In the genomic region with DNA sequence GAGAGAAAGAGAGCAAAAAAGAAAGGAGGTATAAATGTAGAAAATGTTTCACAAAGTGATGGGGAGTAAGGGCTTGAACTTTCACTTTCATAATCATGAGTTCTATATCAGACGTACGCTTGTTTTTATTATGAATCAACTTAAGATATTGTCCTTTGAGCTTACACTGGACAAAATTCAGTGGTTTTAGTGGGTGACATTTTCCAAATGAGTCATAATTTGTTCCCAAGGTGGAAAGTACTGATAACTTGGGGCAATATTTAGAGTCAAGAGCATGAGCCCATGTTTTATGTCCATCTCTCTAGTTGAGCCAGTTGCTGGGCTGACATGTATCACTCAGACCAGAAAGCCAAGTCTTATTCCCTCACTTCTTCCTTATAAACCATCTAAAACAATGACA, we compare ENCODE assay signal across 16 cellular contexts.
A peak's percentile ranks its signal among the peaks of the same experiment; 100 is the strongest.
DNase-seq lines count a peak whose midpoint lies in the region; ATAC-seq and TF ChIP-seq lines count a peak whose summit lies in the region.
"Had no signal": no experiment of that assay in that cellular context is flagged by ENCODE, and none has a peak within 500 bp of the region (broad histone marks: within the 10 kb centered on the region; RNA-seq: fewer than 3 reads in every experiment).

No MANE protein-coding gene starts in this region.

- H3K36me3 Mint-ChIP-seq in CD8-positive, alpha-beta T cell, result peaks cover 9% of the 10 kb centered on the region
- H3K36me3 Mint-ChIP-seq in activated T-helper 2 cell treated with anti-CD3 and anti-CD28 coated beads, Interferon-gamma antibody, Interleukin-2, Interleukin-4, amounts not matched to agents 10 μg/mL and 5 μg/mL and 100 μg/mL, durations not matched to agents 14 hours and 24 hours and 36 hours (ENCODE audit: low read depth), result no peaks in the 10 kb centered on the region
- no peaks in the 10 kb centered on the region for H3K36me3 Mint-ChIP-seq in naive B cell

- ATAC-seq in CD8-positive, alpha-beta T cell, result peak; percentile 46
- peak; percentile 48 for ATAC-seq in HG02759 (IDR thresholded peaks at IDR 0.05; ENCODE audit: unreplicated experiment)
- no peak for ATAC-seq in naive B cell (ENCODE audit: low read depth in 2 of 2)
- no peak for ATAC-seq in omental fat pad (ENCODE audit: low FRiP score)
- ATAC-seq in Right ventricle myocardium superior (ENCODE audit: poor library complexity), result no peak
- ATAC-seq in HG02970 (IDR thresholded peaks at IDR 0.05; ENCODE audit: low FRiP score, unreplicated experiment), result no peak
- ATAC-seq: body of pancreas had no signal

- peak overlapping the region; percentile 72 for H3K4me3 Mint-ChIP-seq in CD8-positive, alpha-beta T cell
- H3K4me3 Mint-ChIP-seq in activated T-helper 2 cell treated with anti-CD3 and anti-CD28 coated beads, Interferon-gamma antibody, Interleukin-2, Interleukin-4, amounts not matched to agents 10 μg/mL and 5 μg/mL and 100 μg/mL, durations not matched to agents 14 hours and 24 hours and 36 hours (ENCODE audit: low read depth), result peak overlapping the region; percentile 43
- peak overlapping the region in 6 of 8 donors; percentile 10 to 68 (median 47) for H3K4me3 Mint-ChIP-seq in naive B cell
- H3K4me3 Mint-ChIP-seq: endodermal cell had no signal

- H3K27ac Mint-ChIP-seq in CD8-positive, alpha-beta T cell, result peak overlapping the region; percentile 85
- peak overlapping the region; percentile 15 for H3K27ac Mint-ChIP-seq in activated T-helper 2 cell treated with anti-CD3 and anti-CD28 coated beads, Interferon-gamma antibody, Interleukin-2, Interleukin-4, amounts not matched to agents 10 μg/mL and 5 μg/mL and 100 μg/mL, durations not matched to agents 14 hours and 24 hours and 36 hours
- peak overlapping the region in 2 of 6 donors; percentile 2 to 82 for H3K27ac Mint-ChIP-seq in naive B cell
- H3K27ac Mint-ChIP-seq: endodermal cell had no signal

- intact Hi-C loops in CD8-positive, alpha-beta T cell (cut with DNase I, micrococcal nuclease), result loop anchor here in 1 of 2 experiments (10.0 kb wide), 1 partner anchor 177 kb away; no protein-coding TSS in a partner anchor
- intact Hi-C loops in activated T-helper 2 cell treated with anti-CD3 and anti-CD28 coated beads, Interferon-gamma antibody, Interleukin-2, Interleukin-4, amounts not matched to agents 10 μg/mL and 5 μg/mL and 100 μg/mL, durations not matched to agents 14 hours and 24 hours and 36 hours (cut with micrococcal nuclease), result loop anchor here (2.0 kb wide), 1 partner anchor 171 kb away; no protein-coding TSS in a partner anchor
- intact Hi-C loops in Right ventricle myocardium superior (cut with DNase I), result no loop called here

- peaks cover 16% of the 10 kb centered on the region for H3K4me1 Mint-ChIP-seq in CD8-positive, alpha-beta T cell (ENCODE audit: low read depth)
- H3K4me1 Mint-ChIP-seq in activated T-helper 2 cell treated with anti-CD3 and anti-CD28 coated beads, Interferon-gamma antibody, Interleukin-2, Interleukin-4, amounts not matched to agents 10 μg/mL and 5 μg/mL and 100 μg/mL, durations not matched to agents 14 hours and 24 hours and 36 hours (ENCODE audit: low read depth), result peaks cover 16% of the 10 kb centered on the region
- peaks cover 3 to 13% (median 4%) of the 10 kb centered on the region in 3 donors for H3K4me1 Mint-ChIP-seq in naive B cell
- H3K4me1 Mint-ChIP-seq: endodermal cell had no signal

- DNase-seq in CD8-positive, alpha-beta T cell, result no peak
- DNase-seq in activated T-helper 2 cell treated with anti-CD3 and anti-CD28 coated beads, Interferon-gamma antibody, Interleukin-2, Interleukin-4, amounts not matched to agents 10 μg/mL and 5 μg/mL and 100 μg/mL, durations not matched to agents 14 hours and 24 hours and 36 hours (ENCODE audit: low spot score), result no peak
- no peak for DNase-seq in naive B cell
- DNase-seq in germinal center (ENCODE audit: low spot score), result no peak
- no peak for DNase-seq in omental fat pad (ENCODE audit: low spot score)
- no peak for DNase-seq in Right ventricle myocardium superior
- DNase-seq: activated CD8-positive, alpha-beta memory T cell treated with anti-CD3 and anti-CD28 coated beads, Interleukin-2, amount 50 U/mL, for 48 hours; body of pancreas; endodermal cell; foreskin melanocyte; H7; kidney glomerular epithelial cell; NCI-H446 treated with DMSO at 0.1 percent for 48 hours; sigmoid colon had no signal

- POLR2A ChIA-PET in CD8-positive, alpha-beta T cell (lab: Charles Lee), result interaction anchor here (0.7 to 1.1 kb wide), 2 partner anchors 40 to 123 kb away, joined by 4 read pairs; no protein-coding TSS in a partner anchor

- no peaks in the 10 kb centered on the region for H3K36me3 ChIP-seq in CD8-positive, alpha-beta T cell (ENCODE audit: insufficient read depth, low read length)
- H3K36me3 ChIP-seq: sigmoid colon had no signal

- no peaks in the 10 kb centered on the region for H3K4me1 ChIP-seq in CD8-positive, alpha-beta T cell (ENCODE audit: insufficient read depth, low read length)
- H3K4me1 ChIP-seq: body of pancreas had no signal

- H3K9me3 ChIP-seq in CD8-positive, alpha-beta T cell (ENCODE audit: low read length), result no peaks in the 10 kb centered on the region
- H3K9me3 ChIP-seq: body of pancreas, sigmoid colon had no signal

- H3K4me3 ChIP-seq in CD8-positive, alpha-beta T cell (ENCODE audit: low read depth, low read length), result peak overlapping the region; percentile 37
- H3K4me3 ChIP-seq: body of pancreas, sigmoid colon had no signal

- no peak overlapping the region for H3K27ac ChIP-seq in CD8-positive, alpha-beta T cell (ENCODE audit: low read depth, low read length)
- H3K27ac ChIP-seq: body of pancreas, sigmoid colon had no signal

- peaks cover 11% of the 10 kb centered on the region for H3K9me3 Mint-ChIP-seq in CD8-positive, alpha-beta T cell
- peaks cover 7% of the 10 kb centered on the region for H3K9me3 Mint-ChIP-seq in activated T-helper 2 cell treated with anti-CD3 and anti-CD28 coated beads, Interferon-gamma antibody, Interleukin-2, Interleukin-4, amounts not matched to agents 10 μg/mL and 5 μg/mL and 100 μg/mL, durations not matched to agents 14 hours and 24 hours and 36 hours
- peaks cover 0 to 8% (median 4%) of the 10 kb centered on the region in 7 donors for H3K9me3 Mint-ChIP-seq in naive B cell

- H3K27me3 ChIP-seq in CD8-positive, alpha-beta T cell (ENCODE audit: insufficient read depth, low read length), result no peaks in the 10 kb centered on the region
- H3K27me3 ChIP-seq: body of pancreas, sigmoid colon had no signal

- TF ChIP-seq CTCF in CD8-positive, alpha-beta T cell (IDR thresholded peaks at IDR 0.05), result no peak
- TF ChIP-seq CTCF in omental fat pad (IDR thresholded peaks at IDR 0.05), result no peak

- CTCF ChIA-PET in CD8-positive, alpha-beta T cell (lab: Charles Lee), result no interaction called here

- H3K27me3 Mint-ChIP-seq in CD8-positive, alpha-beta T cell (ENCODE audit: low read depth), result no peaks in the 10 kb centered on the region
- H3K27me3 Mint-ChIP-seq in activated T-helper 2 cell treated with anti-CD3 and anti-CD28 coated beads, Interferon-gamma antibody, Interleukin-2, Interleukin-4, amounts not matched to agents 10 μg/mL and 5 μg/mL and 100 μg/mL, durations not matched to agents 14 hours and 24 hours and 36 hours (ENCODE audit: low read depth), result no peaks in the 10 kb centered on the region
- H3K27me3 Mint-ChIP-seq in naive B cell, result no peaks in the 10 kb centered on the region

Comparison
In these comparisons a context has a peak if more than half of its experiments do, and no peak if none do; other contexts are left out.
1. ATAC-seq: peak in CD8-positive, alpha-beta T cell (single experiment) and HG02759 (single experiment); none in naive B cell (0 of 2), omental fat pad (single experiment), Right ventricle myocardium superior (single experiment) and HG02970 (single experiment).
2. Peak in every context shown above with its lines, with median percentiles within 50 percentile points of each other: H3K4me3 Mint-ChIP-seq.